ENCODE assay signal across 1 cellular context in genomic region chr1:9465640-9466039, GRCh38.
TF ChIP-seq lines count a peak whose summit lies in the region.

No MANE protein-coding gene starts in this region.

TF ChIP-seq in K562, 482 proteins besides CTCF, POLR2A, EP300 and RAD21 (continued from another document):
- TF ChIP-seq ZNF407 (IDR thresholded peaks at IDR 0.05; ENCODE audit: low read depth) (no peak), ZKSCAN1 (IDR thresholded peaks at IDR 0.05; ENCODE audit: low read depth, low read length) (no peak), YBX1 (IDR thresholded peaks at IDR 0.05) (no peak), RHOXF2B (CRISPR knock-in tag; conservative IDR thresholded peaks at IDR 0.05) (no peak), HNRNPLL (IDR thresholded peaks at IDR 0.05; ENCODE audit: low read depth, low read length, poor library complexity, severe bottlenecking) (no peak), MECOM (CRISPR knock-in tag; IDR thresholded peaks at IDR 0.05) (no peak), ZBTB33 (CRISPR knock-in tag; IDR thresholded peaks at IDR 0.05) (no peak), ZBTB9 (CRISPR knock-in tag; IDR thresholded peaks at IDR 0.05) (no peak), FOXK1 (CRISPR knock-in tag; IDR thresholded peaks at IDR 0.05; ENCODE audit: borderline replicate concordance) (no peak), EWSR1 (IDR thresholded peaks at IDR 0.05; ENCODE audit: borderline replicate concordance, low read depth, partially characterized antibody) (no peak)
